In the genomic region with DNA sequence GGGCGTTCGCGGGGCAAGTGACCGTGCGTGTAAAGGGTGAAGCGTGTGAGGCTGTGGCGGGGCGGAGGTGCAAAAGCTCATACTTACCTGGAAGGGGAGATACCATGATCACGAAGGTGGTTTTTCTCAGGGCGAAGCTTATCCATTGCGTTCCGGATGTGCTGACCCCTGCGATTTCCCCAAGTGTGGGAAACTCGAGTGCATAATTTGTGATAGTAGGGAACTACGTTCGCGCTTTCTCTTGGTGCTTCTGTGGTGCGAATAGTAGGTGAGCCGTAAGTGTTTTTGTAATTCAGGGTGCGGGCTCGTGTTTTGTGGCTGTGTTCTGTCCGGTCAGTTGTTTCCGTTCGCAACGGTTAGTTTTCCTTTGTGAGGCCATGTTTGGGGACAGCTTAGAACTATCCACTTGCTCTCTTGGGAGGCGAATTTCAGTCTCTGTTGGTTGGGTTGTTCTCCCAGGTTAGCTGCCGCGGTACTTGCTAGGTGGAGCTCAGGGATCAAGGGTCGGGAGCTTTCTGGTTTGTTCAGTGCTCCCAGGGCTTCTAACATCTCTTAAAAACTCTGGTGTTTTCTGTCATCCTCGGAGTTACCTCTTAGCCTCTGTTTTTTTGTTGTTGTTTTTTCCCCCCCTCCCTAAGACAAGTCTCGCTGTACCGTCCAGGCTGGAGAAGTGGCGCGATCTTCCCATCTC, we compare ENCODE assay signal across 1 cellular context.
TF ChIP-seq lines count a peak whose summit lies in the region.

No MANE protein-coding gene starts in this region.

TF ChIP-seq in GM23338, 12 proteins besides CTCF, POLR2A, EP300 and RAD21 (continued from another document):
- TF ChIP-seq ZNF462 (CRISPR knock-in tag; IDR thresholded peaks at IDR 0.05) (0 out of 2 replicates have a peak, but pooled peaks have one; percentile 61), POLR2AphosphoS5 (IDR thresholded peaks at IDR 0.05; ENCODE audit: low read depth) (peak; percentile 99)
